ENCODE assay signal across 32 cellular contexts in the genomic region with DNA sequence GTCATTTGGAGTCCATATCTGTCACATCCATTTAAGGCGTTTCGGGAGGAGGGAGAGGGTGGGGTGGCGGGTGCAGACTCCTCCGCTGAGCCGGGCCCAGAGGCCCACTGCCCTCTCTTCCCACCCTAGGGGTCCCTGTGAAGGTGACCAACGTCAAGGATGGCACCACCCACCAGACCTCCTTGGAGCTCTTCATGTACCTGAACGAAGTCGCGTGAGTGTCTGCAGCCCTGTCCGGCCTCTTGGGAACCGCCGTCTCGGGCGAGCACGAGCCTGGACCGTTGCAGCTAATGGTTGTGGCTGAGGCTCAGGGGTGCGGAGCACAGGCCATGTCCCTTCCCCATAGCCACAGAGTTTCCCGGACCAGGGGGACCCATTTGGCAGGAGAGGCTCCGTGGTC.
"Had no signal": no experiment of that assay in that cellular context is flagged by ENCODE, and none has a peak within 500 bp of the region (broad histone marks: within the 10 kb centered on the region; RNA-seq: fewer than 3 reads in every experiment).

No MANE protein-coding gene starts in this region.

- FAIRE-seq: frontal cortex had no signal

- H3K4me1 ChIP-seq: adrenal gland, body of pancreas, breast epithelium, colonic mucosa had no signal

- H3K36me3 Mint-ChIP-seq: activated CD8-positive, alpha-beta memory T cell treated with anti-CD3 and anti-CD28 coated beads, Interleukin-2, amount 10 ng/mL, durations not matched to agents 7 days and 5 days; activated naive CD4-positive, alpha-beta T cell treated with anti-CD3 and anti-CD28 coated beads, Interleukin-2, amount 50 U/mL, for 24 hours; activated naive CD8-positive, alpha-beta T cell treated with anti-CD3 and anti-CD28 coated beads for 36 hours; WTC11 had no signal

- H3K4me3 ChIP-seq: adrenal gland, body of pancreas, breast epithelium, cardiac muscle cell, colonic mucosa had no signal

- H3K27me3 ChIP-seq: adrenal gland, body of pancreas, breast epithelium, cardiac muscle cell, colonic mucosa had no signal

- ATAC-seq: activated CD8-positive, alpha-beta memory T cell treated with anti-CD3 and anti-CD28 coated beads, Interleukin-2, amount 10 ng/mL, durations not matched to agents 7 days and 5 days; activated CD8-positive, alpha-beta T cell treated with anti-CD3 and anti-CD28 coated beads for 36 hours; activated naive CD8-positive, alpha-beta T cell treated with anti-CD3 and anti-CD28 coated beads, Interleukin-2, amount 50 U/mL, for 24 hours; body of pancreas; esophagus mucosa had no signal

- H3K4me1 Mint-ChIP-seq: activated CD4-positive, alpha-beta T cell treated with anti-CD3 and anti-CD28 coated beads, Interleukin-2, amount 10 ng/mL, durations not matched to agents 7 days and 5 days; activated CD8-positive, alpha-beta memory T cell treated with anti-CD3 and anti-CD28 coated beads, Interleukin-2, amount 10 ng/mL, durations not matched to agents 7 days and 5 days; activated naive CD4-positive, alpha-beta T cell treated with anti-CD3 and anti-CD28 coated beads, Interleukin-2, amount 50 U/mL, for 24 hours; activated naive CD8-positive, alpha-beta T cell treated with anti-CD3 and anti-CD28 coated beads for 36 hours; activated naive CD8-positive, alpha-beta T cell treated with anti-CD3 and anti-CD28 coated beads, Interleukin-2, amount 50 U/mL, for 24 hours had no signal

- H3K27ac ChIP-seq: adrenal gland, body of pancreas, breast epithelium, cardiac muscle cell, colonic mucosa had no signal

- H3K27ac Mint-ChIP-seq: activated CD4-positive, alpha-beta T cell treated with anti-CD3 and anti-CD28 coated beads, Interleukin-2, amount 10 ng/mL, durations not matched to agents 7 days and 5 days; activated CD8-positive, alpha-beta memory T cell treated with anti-CD3 and anti-CD28 coated beads, Interleukin-2, amount 10 ng/mL, durations not matched to agents 7 days and 5 days; activated CD8-positive, alpha-beta T cell treated with anti-CD3 and anti-CD28 coated beads for 36 hours; activated naive CD4-positive, alpha-beta T cell treated with anti-CD3 and anti-CD28 coated beads for 36 hours; activated naive CD4-positive, alpha-beta T cell treated with anti-CD3 and anti-CD28 coated beads, Interleukin-2, amount 50 U/mL, for 24 hours; activated naive CD8-positive, alpha-beta T cell treated with anti-CD3 and anti-CD28 coated beads for 36 hours; activated naive CD8-positive, alpha-beta T cell treated with anti-CD3 and anti-CD28 coated beads, Interleukin-2, amount 50 U/mL, for 24 hours; activated T-helper 1 cell treated with anti-CD3 and anti-CD28 coated beads, Interleukin-12 subunit alpha, Interleukin-12 subunit beta, Interleukin-2, Interleukin-4 antibody, amounts not matched to agents 30 ng/mL and 10 ng/mL and 1 ng/mL, durations not matched to agents 14 hours and 24 hours and 36 hours; activated T-helper 2 cell treated with anti-CD3 and anti-CD28 coated beads, Interferon-gamma antibody, Interleukin-2, Interleukin-4, amounts not matched to agents 10 μg/mL and 5 μg/mL and 100 μg/mL, durations not matched to agents 14 hours and 24 hours and 36 hours; WTC11 had no signal

- H3K9me3 Mint-ChIP-seq: activated CD4-positive, alpha-beta T cell treated with anti-CD3 and anti-CD28 coated beads, Interleukin-2, amount 10 ng/mL, durations not matched to agents 7 days and 5 days; activated CD8-positive, alpha-beta T cell treated with anti-CD3 and anti-CD28 coated beads for 36 hours; activated naive CD4-positive, alpha-beta T cell treated with anti-CD3 and anti-CD28 coated beads for 36 hours; activated naive CD4-positive, alpha-beta T cell treated with anti-CD3 and anti-CD28 coated beads, Interleukin-2, amount 50 U/mL, for 24 hours; activated naive CD8-positive, alpha-beta T cell treated with anti-CD3 and anti-CD28 coated beads for 36 hours; activated naive CD8-positive, alpha-beta T cell treated with anti-CD3 and anti-CD28 coated beads, Interleukin-2, amount 50 U/mL, for 24 hours; activated T-helper 1 cell treated with anti-CD3 and anti-CD28 coated beads, Interleukin-12 subunit alpha, Interleukin-12 subunit beta, Interleukin-2, Interleukin-4 antibody, amounts not matched to agents 30 ng/mL and 10 ng/mL and 1 ng/mL, durations not matched to agents 14 hours and 24 hours and 36 hours; activated T-helper 2 cell treated with anti-CD3 and anti-CD28 coated beads, Interferon-gamma antibody, Interleukin-2, Interleukin-4, amounts not matched to agents 10 μg/mL and 5 μg/mL and 100 μg/mL, durations not matched to agents 14 hours and 24 hours and 36 hours; WTC11 had no signal

- H3K4me3 Mint-ChIP-seq: activated CD4-positive, alpha-beta T cell treated with anti-CD3 and anti-CD28 coated beads, Interleukin-2, amount 10 ng/mL, durations not matched to agents 7 days and 5 days; activated CD8-positive, alpha-beta memory T cell treated with anti-CD3 and anti-CD28 coated beads, Interleukin-2, amount 10 ng/mL, durations not matched to agents 7 days and 5 days; activated CD8-positive, alpha-beta T cell treated with anti-CD3 and anti-CD28 coated beads for 36 hours; activated naive CD4-positive, alpha-beta T cell treated with anti-CD3 and anti-CD28 coated beads for 36 hours; activated naive CD4-positive, alpha-beta T cell treated with anti-CD3 and anti-CD28 coated beads, Interleukin-2, amount 50 U/mL, for 24 hours; activated naive CD8-positive, alpha-beta T cell treated with anti-CD3 and anti-CD28 coated beads for 36 hours; activated naive CD8-positive, alpha-beta T cell treated with anti-CD3 and anti-CD28 coated beads, Interleukin-2, amount 50 U/mL, for 24 hours; activated T-helper 1 cell treated with anti-CD3 and anti-CD28 coated beads, Interleukin-12 subunit alpha, Interleukin-12 subunit beta, Interleukin-2, Interleukin-4 antibody, amounts not matched to agents 30 ng/mL and 10 ng/mL and 1 ng/mL, durations not matched to agents 14 hours and 24 hours and 36 hours; WTC11 had no signal

- DNase-seq: activated CD4-positive, alpha-beta T cell treated with anti-CD3 and anti-CD28 coated beads for 1 hour; activated CD4-positive, alpha-beta T cell treated with anti-CD3 and anti-CD28 coated beads for 4 hours; activated CD4-positive, alpha-beta T cell treated with anti-CD3 and anti-CD28 coated beads, Interleukin-2, amount 10 ng/mL, durations not matched to agents 7 days and 5 days; activated CD4-positive, alpha-beta T cell treated with anti-CD3 and anti-CD28 coated beads, Interleukin-2, amount 50 U/mL, for 48 hours; activated CD8-positive, alpha-beta memory T cell treated with anti-CD3 and anti-CD28 coated beads, Interleukin-2, amount 10 ng/mL, durations not matched to agents 7 days and 5 days; activated CD8-positive, alpha-beta memory T cell treated with anti-CD3 and anti-CD28 coated beads, Interleukin-2, amount 50 U/mL, for 4 hours; activated CD8-positive, alpha-beta T cell treated with anti-CD3 and anti-CD28 coated beads for 36 hours; activated effector memory CD4-positive, alpha-beta T cell treated with anti-CD3 and anti-CD28 coated beads, Interleukin-2, amount 50 U/mL, for 16 hours; activated naive CD4-positive, alpha-beta T cell treated with anti-CD3 and anti-CD28 coated beads for 36 hours; activated naive CD8-positive, alpha-beta T cell treated with anti-CD3 and anti-CD28 coated beads for 36 hours; activated naive CD8-positive, alpha-beta T cell treated with anti-CD3 and anti-CD28 coated beads, Interleukin-2, amount 50 U/mL, for 24 hours; activated T-cell treated with anti-CD3 and anti-CD28 coated beads, Interleukin-2, amount 50 U/mL, for 1 hour; activated T-cell treated with anti-CD3 and anti-CD28 coated beads, Interleukin-2, amount 50 U/mL, for 48 hours; adrenal gland; amygdala; aorta; body of pancreas; central memory CD4-positive, alpha-beta T cell; cerebellar nuclear complex; colonic mucosa; effector CD8-positive, alpha-beta T cell; foreskin fibroblast; head of caudate nucleus; T-helper 2 cell had no signal

- H3K36me3 ChIP-seq: adrenal gland, breast epithelium, cardiac muscle cell, colonic mucosa had no signal

- H3K9me3 ChIP-seq: adrenal gland, body of pancreas, breast epithelium, colonic mucosa had no signal
